In genomic region chr2:56011624-56012023, GRCh38 we compare ENCODE assay signal across 2 cellular contexts.
A peak's percentile ranks its signal among the peaks of the same experiment; 100 is the strongest.
TF ChIP-seq lines count a peak whose summit lies in the region.

No MANE protein-coding gene starts in this region.

TF ChIP-seq in HepG2, 621 proteins besides CTCF, POLR2A, EP300 and RAD21 (continued from another document):
- TF ChIP-seq ZNF704 (CRISPR knock-in tag; IDR thresholded peaks at IDR 0.05; ENCODE audit: borderline replicate concordance) (no peak), CREB1 (IDR thresholded peaks at IDR 0.05) (peak; percentile 27; the same call in 1 of the 2 replicates), CREB1 (CRISPR knock-in tag; IDR thresholded peaks at IDR 0.05) (no peak), ZNF34 (CRISPR knock-in tag; IDR thresholded peaks at IDR 0.05; ENCODE audit: borderline replicate concordance) (no peak), ZNF646 (CRISPR knock-in tag; IDR thresholded peaks at IDR 0.05) (no peak)

TF ChIP-seq in endothelial cell of umbilical vein, 7 proteins besides CTCF, POLR2A, EP300 and RAD21 (continued from another document):
- TF ChIP-seq MYC (IDR thresholded peaks at IDR 0.05; ENCODE audit: low read depth, low read length) = no peak
- TF ChIP-seq JUN (IDR thresholded peaks at IDR 0.05; ENCODE audit: borderline replicate concordance, insufficient read depth, insufficient read length, low read depth) = peak; percentile 94
- TF ChIP-seq GATA2 (IDR thresholded peaks at IDR 0.05; ENCODE audit: insufficient read depth, insufficient read length, low read depth, low read length) = peak; percentile 80
- TF ChIP-seq FOS (IDR thresholded peaks at IDR 0.05; ENCODE audit: borderline replicate concordance, insufficient read depth, low read length) = peak; percentile 64
